ENCODE assay signal across 8 cellular contexts in the genomic region with DNA sequence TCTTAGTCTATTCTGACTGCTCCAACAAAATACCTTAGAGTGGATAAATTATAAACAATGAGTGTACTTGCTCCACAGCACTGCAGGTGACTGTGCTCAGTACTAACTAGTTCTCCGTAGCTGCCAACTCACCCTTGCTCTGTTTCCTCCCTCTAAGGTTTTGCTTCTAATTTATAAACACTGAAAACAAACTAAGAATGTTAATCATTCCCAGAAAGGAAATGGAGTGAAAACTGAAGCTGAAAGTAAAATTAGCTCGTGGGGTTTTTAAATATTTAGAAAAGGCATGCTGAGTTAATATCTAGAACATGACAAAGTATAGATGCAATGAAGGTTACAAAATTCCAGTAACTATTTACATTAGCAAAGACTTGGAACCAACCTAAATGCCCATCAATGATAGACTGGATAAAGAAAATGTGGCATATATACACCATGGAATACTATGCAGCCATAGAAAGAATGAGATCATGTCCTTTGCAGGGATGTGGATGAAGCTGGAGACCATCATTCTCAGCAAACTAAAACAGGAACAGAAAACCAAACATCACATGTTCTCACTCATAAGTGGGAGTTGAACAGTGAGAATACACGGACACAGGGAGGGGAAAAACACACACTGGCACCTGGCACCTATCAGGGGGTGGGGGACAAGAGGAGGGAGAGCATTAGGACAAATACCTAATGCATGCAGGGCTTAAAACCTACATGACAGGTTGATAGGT. TPM values are rescaled to one million over a fixed set of nuclear protein-coding genes. Genes with fewer than 3 reads are reported as not detected.
DNase-seq lines count a peak whose midpoint lies in the region; ATAC-seq lines count a peak whose summit lies in the region.
"Not testable (repeated sequence)": the region's sequence is repeated elsewhere in the genome, so short reads cannot be mapped to it uniquely, and the experiment has no call there.

No MANE protein-coding gene starts in this region.

- H3K36me3 ChIP-seq in CD4-positive, CD25-positive, alpha-beta regulatory T cell (ENCODE audit: control insufficient read depth, insufficient read depth, low read length); naive thymus-derived CD4-positive, alpha-beta T cell (ENCODE audit: control insufficient read depth in 2 of 3, insufficient read depth in 3 of 3, low read length in 3 of 3): not testable (repeated sequence)

- H3K27me3 Mint-ChIP-seq in CD4-positive, CD25-positive, alpha-beta regulatory T cell; T-cell; naive thymus-derived CD4-positive, alpha-beta T cell: not testable (repeated sequence)

- not testable (repeated sequence) for H3K36me3 Mint-ChIP-seq in CD4-positive, CD25-positive, alpha-beta regulatory T cell; T-cell
- H3K36me3 Mint-ChIP-seq in naive thymus-derived CD4-positive, alpha-beta T cell, result peaks cover 0 to 37% (median 0%) of the 10 kb centered on the region in 5 donors

- peak overlapping the region; percentile 7 for H3K27ac ChIP-seq in CD4-positive, CD25-positive, alpha-beta regulatory T cell (ENCODE audit: insufficient read depth, low read length, poor library complexity, severe bottlenecking)
- H3K27ac ChIP-seq in naive thymus-derived CD4-positive, alpha-beta T cell (ENCODE audit: low read depth, low read length), result not testable (repeated sequence)

- intact Hi-C loops in naive thymus-derived CD4-positive, alpha-beta T cell (cut with micrococcal nuclease), result loop anchor here in 1 of 2 donors (1.0 kb wide), 2 partner anchors 10 to 13 kb away; no protein-coding TSS in a partner anchor

- not testable (repeated sequence) for H3K9me3 Mint-ChIP-seq in CD4-positive, CD25-positive, alpha-beta regulatory T cell; T-cell
- H3K9me3 Mint-ChIP-seq in naive thymus-derived CD4-positive, alpha-beta T cell, result peaks cover 0 to 24% (median 3%) of the 10 kb centered on the region in 11 donors

- not testable (repeated sequence) for H3K27me3 ChIP-seq in CD4-positive, CD25-positive, alpha-beta regulatory T cell (ENCODE audit: control insufficient read depth, insufficient read depth, low read length); naive thymus-derived CD4-positive, alpha-beta T cell (ENCODE audit: control insufficient read depth in 2 of 2, insufficient read depth in 2 of 2, low read length in 2 of 2)

- POLR2A ChIA-PET in T-cell (lab: Charles Lee), result not testable (repeated sequence)
- POLR2A ChIA-PET in naive thymus-derived CD4-positive, alpha-beta T cell (lab: Charles Lee), result interaction anchor here (0.6 to 1.6 kb wide), 7 partner anchors 8 to 333 kb away, joined by 3 to 6 read pairs (median 3); a partner anchor contains a TSS

- peak overlapping the region; percentile 48 to 97 (median 73) for H3K27ac Mint-ChIP-seq in CD4-positive, CD25-positive, alpha-beta regulatory T cell
- H3K27ac Mint-ChIP-seq in T-cell, result peak overlapping the region; percentile 37 to 88
- H3K27ac Mint-ChIP-seq in naive thymus-derived CD4-positive, alpha-beta T cell, result peak overlapping the region in 7 of 9 donors; percentile 1 to 82 (median 47)

- H3K4me1 Mint-ChIP-seq in CD4-positive, CD25-positive, alpha-beta regulatory T cell, result peaks cover 18 to 55% (median 33%) of the 10 kb centered on the region in 4 donors
- peaks cover 39 to 48% (median 39%) of the 10 kb centered on the region in 3 donors for H3K4me1 Mint-ChIP-seq in T-cell
- peaks cover 14 to 70% (median 33%) of the 10 kb centered on the region in 7 donors for H3K4me1 Mint-ChIP-seq in naive thymus-derived CD4-positive, alpha-beta T cell

- H3K4me1 ChIP-seq in CD4-positive, CD25-positive, alpha-beta regulatory T cell (ENCODE audit: control insufficient read depth, insufficient read depth, low read length, poor library complexity, severe bottlenecking), result peaks cover 17% of the 10 kb centered on the region
- H3K4me1 ChIP-seq in naive thymus-derived CD4-positive, alpha-beta T cell (ENCODE audit: control insufficient read depth in 2 of 2, insufficient read depth in 2 of 2, low read length in 2 of 2), result not testable (repeated sequence)

- ATAC-seq in CD4-positive, CD25-positive, alpha-beta regulatory T cell (ENCODE audit: low read depth in 2 of 2), result peak; percentile 68 to 76
- peak; percentile 92 for ATAC-seq in GM18867 (IDR thresholded peaks at IDR 0.05; ENCODE audit: unreplicated experiment)
- ATAC-seq in GM21360 (IDR thresholded peaks at IDR 0.05; ENCODE audit: unreplicated experiment), result peak; percentile 85
- ATAC-seq in HG02763 (IDR thresholded peaks at IDR 0.05; ENCODE audit: unreplicated experiment), result peak; percentile 87
- ATAC-seq in HG03159 (IDR thresholded peaks at IDR 0.05; ENCODE audit: unreplicated experiment), result peak; percentile 90
- peak in 1 of 4 experiments; percentile 66 for ATAC-seq in T-cell (replicated peaks in 1 of 4)
- ATAC-seq in naive thymus-derived CD4-positive, alpha-beta T cell, result not testable (repeated sequence)

- peak in 1 of 3 donors; percentile 61 for DNase-seq in CD4-positive, CD25-positive, alpha-beta regulatory T cell
- DNase-seq in T-cell; naive thymus-derived CD4-positive, alpha-beta T cell: not testable (repeated sequence)
- DNase-seq in activated naive CD4-positive, alpha-beta T cell treated with Interleukin-2 at 50 U/mL for 16 hours, result peak; percentile 50

- not testable (repeated sequence) for H3K9me3 ChIP-seq in CD4-positive, CD25-positive, alpha-beta regulatory T cell (ENCODE audit: control insufficient read depth in 2 of 2, low read length in 2 of 2); naive thymus-derived CD4-positive, alpha-beta T cell (ENCODE audit: control insufficient read depth in 2 of 3, low read length in 3 of 3)

- peak overlapping the region; percentile 20 for H3K4me3 ChIP-seq in CD4-positive, CD25-positive, alpha-beta regulatory T cell (ENCODE audit: low read depth, low read length)
- not testable (repeated sequence) for H3K4me3 ChIP-seq in naive thymus-derived CD4-positive, alpha-beta T cell (ENCODE audit: low read length)

- CTCF ChIA-PET in T-cell (lab: Charles Lee), result interaction anchor here in 1 of 2 donors (0.6 to 1.2 kb wide), 2 partner anchors 9 to 53 kb away, joined by 3 to 5 read pairs; no protein-coding TSS in a partner anchor
- CTCF ChIA-PET in naive thymus-derived CD4-positive, alpha-beta T cell (lab: Charles Lee), result interaction anchor here (0.8 to 1.7 kb wide), 2 partner anchors 10 to 13 kb away, joined by 3 to 5 read pairs; no protein-coding TSS in a partner anchor

- H3K4me3 Mint-ChIP-seq in CD4-positive, CD25-positive, alpha-beta regulatory T cell, result peak overlapping the region in 2 of 4 donors; percentile 3 to 7
- not testable (repeated sequence) for H3K4me3 Mint-ChIP-seq in T-cell
- H3K4me3 Mint-ChIP-seq in naive thymus-derived CD4-positive, alpha-beta T cell, result peak overlapping the region in 1 of 10 donors; percentile 0

RNA-seq across cellular contexts. Expression of a gene that starts 27.2 kb away (rescaled TPM):
- 425 TPM for total RNA-seq in CD4-positive, CD25-positive, alpha-beta regulatory T cell
- polyA plus RNA-seq in CD4-positive, CD25-positive, alpha-beta regulatory T cell, result 100 to 1,000 TPM; 201 to 381 (median 293) TPM
- 100 to 1,000 TPM in 4 of 5 donors, 10 to 100 TPM in 1; 46.8 to 165 (median 116) TPM for total RNA-seq in T-cell
- total RNA-seq in naive thymus-derived CD4-positive, alpha-beta T cell, result 100 to 1,000 TPM in 2 of 5 experiments, 10 to 100 TPM in 3; 31.8 to 784 (median 53.6) TPM
- 10 to 100 TPM; 30.0 to 42.1 TPM for polyA plus RNA-seq in naive thymus-derived CD4-positive, alpha-beta T cell
